Comparison of ENCODE assay signal across 24 cellular contexts in the genomic region with DNA sequence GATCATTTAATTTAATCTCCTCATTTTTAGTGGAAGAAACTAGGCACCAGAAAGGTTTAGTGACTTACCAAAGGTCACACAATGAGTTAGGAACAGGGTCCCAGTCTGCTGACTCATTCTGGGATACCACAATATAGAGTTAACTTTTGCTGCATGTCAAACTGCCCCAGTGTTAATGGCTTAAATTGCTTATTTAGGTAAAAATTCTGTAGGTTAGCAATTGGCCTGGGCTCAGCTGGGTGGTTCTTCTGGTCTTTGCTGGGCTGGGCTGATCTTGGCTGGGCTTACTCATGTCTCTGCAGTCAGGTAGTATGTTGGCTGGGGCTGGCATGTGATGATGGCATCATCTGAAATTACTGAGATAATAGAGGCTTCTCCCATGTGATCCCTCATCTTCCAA.
"Had no signal": no experiment of that assay in that cellular context is flagged by ENCODE, and none has a peak within 500 bp of the region (broad histone marks: within the 10 kb centered on the region; RNA-seq: fewer than 3 reads in every experiment).

No MANE protein-coding gene starts in this region.

- DNase-seq: activated CD4-positive, alpha-beta T cell treated with anti-CD3 and anti-CD28 coated beads, Interleukin-2, amount 50 U/mL, for 1 hour; activated CD4-positive, CD25-positive, alpha-beta regulatory T cell treated with anti-CD3 and anti-CD28 coated beads, Interleukin-2, amount 50 U/mL, for 72 hours; activated CD8-positive, alpha-beta memory T cell treated with anti-CD3 and anti-CD28 coated beads, Interleukin-2, amount 10 ng/mL, durations not matched to agents 7 days and 5 days; activated naive CD4-positive, alpha-beta T cell treated with anti-CD3 and anti-CD28 coated beads, Interleukin-2, amount 50 U/mL, for 16 hours; activated naive CD8-positive, alpha-beta T cell treated with anti-CD3 and anti-CD28 coated beads, Interleukin-2, amount 10 ng/mL, durations not matched to agents 7 days and 5 days; activated T-cell treated with anti-CD3 and anti-CD28 coated beads, Interleukin-2, amount 50 U/mL, for 4 hours; adrenal gland; anterior cingulate cortex; central memory CD4-positive, alpha-beta T cell; Karpas-422; NCI-H1048; NCI-H146; NCI-H187 treated with DMSO at 0.1 percent for 48 hours; NCI-H2081 treated with DMSO at 0.1 percent for 48 hours; NCI-H446; NCI-H524; RPMI8226; SW 1271 had no signal

- FAIRE-seq: bronchial epithelial cell had no signal

- H3K4me1 ChIP-seq: adrenal gland had no signal

- H3K9me3 ChIP-seq: adrenal gland had no signal

- H3K27me3 ChIP-seq: adrenal gland, SJSA1 had no signal

- H3K4me3 Mint-ChIP-seq: activated CD8-positive, alpha-beta memory T cell treated with anti-CD3 and anti-CD28 coated beads, Interleukin-2, amount 10 ng/mL, durations not matched to agents 7 days and 5 days; activated naive CD8-positive, alpha-beta T cell treated with anti-CD3 and anti-CD28 coated beads, Interleukin-2, amount 10 ng/mL, durations not matched to agents 7 days and 5 days; activated T-cell treated with anti-CD3 and anti-CD28 coated beads, Interleukin-2, amount 50 U/mL, for 4 hours had no signal

- H3K27ac Mint-ChIP-seq: activated CD8-positive, alpha-beta memory T cell treated with anti-CD3 and anti-CD28 coated beads, Interleukin-2, amount 10 ng/mL, durations not matched to agents 7 days and 5 days; activated naive CD8-positive, alpha-beta T cell treated with anti-CD3 and anti-CD28 coated beads, Interleukin-2, amount 10 ng/mL, durations not matched to agents 7 days and 5 days had no signal

- ATAC-seq: activated CD8-positive, alpha-beta memory T cell treated with anti-CD3 and anti-CD28 coated beads, Interleukin-2, amount 10 ng/mL, durations not matched to agents 7 days and 5 days; activated T-cell treated with anti-CD3 and anti-CD28 coated beads, Interleukin-2, amount 50 U/mL, for 4 hours; Panc1; Right ventricle myocardium inferior; SK-N-SH treated with all-trans-retinoic acid at 6 μM for 48 hours had no signal

- H3K4me3 ChIP-seq: adrenal gland, coronary artery, SJSA1 had no signal

- H3K27ac ChIP-seq: adrenal gland, coronary artery had no signal

- H3K36me3 ChIP-seq: adrenal gland, SJSA1 had no signal
